34 cellular contexts compared by ENCODE assay signal in the genomic region with DNA sequence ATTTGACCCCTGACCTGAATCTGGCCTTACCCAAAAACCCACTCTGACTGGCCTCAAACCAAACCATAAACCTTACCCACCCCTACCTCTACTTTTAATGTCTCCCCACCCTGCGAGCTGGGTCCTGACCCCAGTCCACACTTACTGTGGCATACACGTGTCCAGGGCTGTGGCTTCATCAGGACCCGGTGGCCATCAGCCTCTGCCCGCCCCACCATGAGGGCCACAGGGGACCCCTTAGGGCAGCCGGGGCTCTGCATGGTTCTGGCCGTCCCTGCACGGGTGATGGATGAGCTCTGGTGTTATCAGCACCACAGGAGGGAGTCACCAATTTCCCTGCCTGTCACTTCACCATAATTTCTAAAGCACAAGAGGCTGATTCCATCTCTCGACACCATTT.
"Had no signal": no experiment of that assay in that cellular context is flagged by ENCODE, and none has a peak within 500 bp of the region (broad histone marks: within the 10 kb centered on the region; RNA-seq: fewer than 3 reads in every experiment).

No MANE protein-coding gene starts in this region.

- ATAC-seq: activated CD8-positive, alpha-beta T cell treated with anti-CD3 and anti-CD28 coated beads for 36 hours; activated naive CD4-positive, alpha-beta T cell treated with anti-CD3 and anti-CD28 coated beads, Interleukin-2, amount 50 U/mL, for 72 hours; activated T-cell treated with anti-CD3 and anti-CD28 coated beads, Interleukin-2, amount 50 U/mL, for 4 hours; activated T-cell treated with anti-CD3 and anti-CD28 coated beads, Interleukin-2, amount 50 U/mL, for 72 hours; activated T-helper 17 cell treated with anti-CD3 and anti-CD28 coated beads, Interleukin-2, amount 50 U/mL, for 72 hours; body of pancreas had no signal

- H3K36me3 ChIP-seq: adrenal gland, brain microvascular endothelial cell, breast epithelium had no signal

- H3K4me1 ChIP-seq: adrenal gland, body of pancreas, breast epithelium had no signal

- H3K27ac Mint-ChIP-seq: activated B cell treated with CpG ODN at 0.5 μM for 24 hours; activated CD4-positive, alpha-beta T cell treated with anti-CD3 and anti-CD28 coated beads, Interleukin-2, amount 10 ng/mL, durations not matched to agents 24 days and 14 days; activated CD8-positive, alpha-beta T cell treated with anti-CD3 and anti-CD28 coated beads for 36 hours; activated naive CD4-positive, alpha-beta T cell treated with anti-CD3 and anti-CD28 coated beads for 36 hours; activated naive CD4-positive, alpha-beta T cell treated with anti-CD3 and anti-CD28 coated beads, Interleukin-2, amount 50 U/mL, for 72 hours; activated naive CD8-positive, alpha-beta T cell treated with anti-CD3 and anti-CD28 coated beads for 36 hours; activated T-cell treated with anti-CD3 and anti-CD28 coated beads, Interleukin-2, amount 50 U/mL, for 72 hours; activated T-helper 1 cell treated with anti-CD3 and anti-CD28 coated beads, Interleukin-12 subunit alpha, Interleukin-12 subunit beta, Interleukin-2, Interleukin-4 antibody, amounts not matched to agents 30 ng/mL and 10 ng/mL and 1 ng/mL, durations not matched to agents 14 hours and 24 hours and 36 hours; activated T-helper 17 cell treated with anti-CD3 and anti-CD28 coated beads, Interleukin-2, amount 50 U/mL, for 72 hours; T-helper 1 cell treated with Interleukin-12 subunit alpha and Interleukin-12 subunit beta and Interleukin-4 antibody, amounts not matched to agents 30 μg/mL and 1 μg/mL, for 36 hours; T-helper 2 cell treated with Interferon-gamma antibody and Interleukin-4, amounts not matched to agents 5 μg/mL and 100 μg/mL, for 36 hours had no signal

- H3K9me3 Mint-ChIP-seq: activated T-cell treated with anti-CD3 and anti-CD28 coated beads, Interleukin-2, amount 50 U/mL, for 4 hours; activated T-helper 17 cell treated with anti-CD3 and anti-CD28 coated beads, Interleukin-2, amount 50 U/mL, for 72 hours; T-helper 1 cell treated with Interleukin-12 subunit alpha and Interleukin-12 subunit beta and Interleukin-4 antibody, amounts not matched to agents 30 μg/mL and 1 μg/mL, for 36 hours had no signal

- DNase-seq: activated B cell treated with CpG ODN at 0.5 μM for 24 hours; activated CD4-positive, alpha-beta T cell treated with anti-CD3 and anti-CD28 coated beads for 4 hours; activated CD4-positive, alpha-beta T cell treated with anti-CD3 and anti-CD28 coated beads, Interleukin-2, amount 10 ng/mL, durations not matched to agents 24 days and 14 days; activated CD4-positive, alpha-beta T cell treated with anti-CD3 and anti-CD28 coated beads, Interleukin-2, amount 50 U/mL, for 1 hour; activated CD4-positive, alpha-beta T cell treated with anti-CD3 and anti-CD28 coated beads, Interleukin-2, amount 50 U/mL, for 4 hours; activated CD4-positive, CD25-positive, alpha-beta regulatory T cell treated with anti-CD3 and anti-CD28 coated beads, Interleukin-2, amount 50 U/mL, for 72 hours; activated CD8-positive, alpha-beta memory T cell treated with anti-CD3 and anti-CD28 coated beads, Interleukin-2, amount 50 U/mL, for 4 hours; activated CD8-positive, alpha-beta T cell treated with anti-CD3 and anti-CD28 coated beads for 36 hours; activated effector memory CD4-positive, alpha-beta T cell treated with anti-CD3 and anti-CD28 coated beads, Interleukin-2, amount 50 U/mL, for 16 hours; activated gamma-delta T cell treated with Interleukin-2 at 50 U/mL for 16 hours; activated naive CD4-positive, alpha-beta T cell; activated naive CD4-positive, alpha-beta T cell treated with anti-CD3 and anti-CD28 coated beads for 36 hours; activated naive CD4-positive, alpha-beta T cell treated with anti-CD3 and anti-CD28 coated beads, Interleukin-2, amount 50 U/mL, for 16 hours; activated naive CD8-positive, alpha-beta T cell treated with anti-CD3 and anti-CD28 coated beads for 36 hours; activated T-cell treated with anti-CD3 and anti-CD28 coated beads for 4 hours; activated T-cell treated with anti-CD3 and anti-CD28 coated beads, Interleukin-2, amount 50 U/mL, for 1 hour; activated T-cell treated with anti-CD3 and anti-CD28 coated beads, Interleukin-2, amount 50 U/mL, for 4 hours; activated T-cell treated with anti-CD3 and anti-CD28 coated beads, Interleukin-2, amount 50 U/mL, for 72 hours; adrenal gland; amniotic stem cell; body of pancreas; brain microvascular endothelial cell; central memory CD4-positive, alpha-beta T cell; SW 1271; T-helper 1 cell; T-helper 2 cell; T-helper 9 cell had no signal

- H3K4me3 Mint-ChIP-seq: activated B cell treated with CpG ODN at 0.5 μM for 24 hours; activated CD4-positive, alpha-beta T cell treated with anti-CD3 and anti-CD28 coated beads, Interleukin-2, amount 10 ng/mL, durations not matched to agents 24 days and 14 days; activated CD8-positive, alpha-beta T cell treated with anti-CD3 and anti-CD28 coated beads for 36 hours; activated naive CD4-positive, alpha-beta T cell treated with anti-CD3 and anti-CD28 coated beads for 36 hours; activated naive CD8-positive, alpha-beta T cell treated with anti-CD3 and anti-CD28 coated beads for 36 hours; activated T-cell treated with anti-CD3 and anti-CD28 coated beads, Interleukin-2, amount 50 U/mL, for 4 hours; activated T-cell treated with anti-CD3 and anti-CD28 coated beads, Interleukin-2, amount 50 U/mL, for 72 hours; activated T-helper 1 cell treated with anti-CD3 and anti-CD28 coated beads, Interleukin-12 subunit alpha, Interleukin-12 subunit beta, Interleukin-2, Interleukin-4 antibody, amounts not matched to agents 30 ng/mL and 10 ng/mL and 1 ng/mL, durations not matched to agents 14 hours and 24 hours and 36 hours; activated T-helper 17 cell treated with anti-CD3 and anti-CD28 coated beads, Interleukin-2, amount 50 U/mL, for 72 hours; T-helper 1 cell treated with Interleukin-12 subunit alpha and Interleukin-12 subunit beta and Interleukin-4 antibody, amounts not matched to agents 30 μg/mL and 1 μg/mL, for 36 hours; T-helper 2 cell treated with Interferon-gamma antibody and Interleukin-4, amounts not matched to agents 5 μg/mL and 100 μg/mL, for 36 hours had no signal

- H3K27ac ChIP-seq: adrenal gland, body of pancreas, brain microvascular endothelial cell, breast epithelium, VCaP had no signal

- H3K27me3 ChIP-seq: adrenal gland, body of pancreas, brain microvascular endothelial cell, breast epithelium had no signal

- H3K4me3 ChIP-seq: adrenal gland, body of pancreas, breast epithelium had no signal

- H3K36me3 Mint-ChIP-seq: activated naive CD4-positive, alpha-beta T cell treated with anti-CD3 and anti-CD28 coated beads, Interleukin-2, amount 50 U/mL, for 72 hours; activated naive CD8-positive, alpha-beta T cell treated with anti-CD3 and anti-CD28 coated beads for 36 hours had no signal

- H3K4me1 Mint-ChIP-seq: activated CD4-positive, alpha-beta T cell treated with anti-CD3 and anti-CD28 coated beads, Interleukin-2, amount 10 ng/mL, durations not matched to agents 24 days and 14 days; activated T-helper 17 cell treated with anti-CD3 and anti-CD28 coated beads, Interleukin-2, amount 50 U/mL, for 72 hours had no signal

- H3K9me3 ChIP-seq: adrenal gland, body of pancreas, breast epithelium had no signal
